Comparison of ENCODE assay signal across 8 cellular contexts in the genomic region with DNA sequence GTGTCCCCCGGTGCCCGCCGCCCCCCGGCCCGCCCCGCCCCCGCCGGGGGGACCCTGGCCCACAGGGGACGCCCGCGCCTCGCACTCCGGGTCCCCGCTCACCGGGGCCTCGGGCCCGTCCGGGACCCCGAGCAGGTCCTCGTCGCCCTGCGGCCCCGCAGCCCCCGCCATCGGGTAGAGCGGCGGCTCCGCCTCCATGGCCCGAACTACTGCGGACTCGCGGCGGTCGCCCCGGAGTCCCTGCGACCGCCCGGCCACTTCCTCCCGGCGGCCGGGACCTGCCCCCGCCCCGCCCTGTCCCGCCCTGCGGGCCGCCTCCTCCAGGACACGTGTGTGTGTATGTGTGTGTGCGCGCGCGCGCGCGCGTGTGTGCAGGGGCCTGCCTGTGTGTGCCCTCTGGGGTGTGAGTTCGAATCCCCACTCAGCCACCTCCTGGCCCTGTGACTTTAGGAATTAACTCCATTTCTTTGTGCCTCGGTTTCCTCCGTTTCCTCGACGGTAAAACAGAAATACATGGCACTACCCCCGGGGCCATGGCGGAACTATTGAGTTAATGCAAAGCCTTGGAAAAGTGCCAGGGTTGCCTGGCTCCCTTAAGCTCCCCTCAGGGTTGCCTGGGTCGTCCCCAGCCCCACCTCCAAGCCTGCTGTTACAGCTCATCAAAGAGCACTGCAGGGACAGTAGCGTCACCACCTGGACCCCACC. TPM values are rescaled to one million over a fixed set of nuclear protein-coding genes. Genes with fewer than 3 reads are reported as not detected.
DNase-seq lines count a peak whose midpoint lies in the region; ATAC-seq lines count a peak whose summit lies in the region.

A gene with protein sequence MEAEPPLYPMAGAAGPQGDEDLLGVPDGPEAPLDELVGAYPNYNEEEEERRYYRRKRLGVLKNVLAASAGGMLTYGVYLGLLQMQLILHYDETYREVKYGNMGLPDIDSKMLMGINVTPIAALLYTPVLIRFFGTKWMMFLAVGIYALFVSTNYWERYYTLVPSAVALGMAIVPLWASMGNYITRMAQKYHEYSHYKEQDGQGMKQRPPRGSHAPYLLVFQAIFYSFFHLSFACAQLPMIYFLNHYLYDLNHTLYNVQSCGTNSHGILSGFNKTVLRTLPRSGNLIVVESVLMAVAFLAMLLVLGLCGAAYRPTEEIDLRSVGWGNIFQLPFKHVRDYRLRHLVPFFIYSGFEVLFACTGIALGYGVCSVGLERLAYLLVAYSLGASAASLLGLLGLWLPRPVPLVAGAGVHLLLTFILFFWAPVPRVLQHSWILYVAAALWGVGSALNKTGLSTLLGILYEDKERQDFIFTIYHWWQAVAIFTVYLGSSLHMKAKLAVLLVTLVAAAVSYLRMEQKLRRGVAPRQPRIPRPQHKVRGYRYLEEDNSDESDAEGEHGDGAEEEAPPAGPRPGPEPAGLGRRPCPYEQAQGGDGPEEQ (minus strand): TSS at position 252 of the 705 bp plus-strand sequence. CDS start 54 bp downstream, at position 198.

- peak; percentile 77 to 84 (median 78) for DNase-seq in CD4-positive, alpha-beta memory T cell
- DNase-seq in KBM-7 (peak; percentile 84), T follicular helper cell (ENCODE audit: low read depth) (peak; percentile 53), left ventricle myocardium superior (peak; percentile 96), renal cortical epithelial cell (ENCODE audit: low read depth) (peak; percentile 55), epidermal melanocyte (ENCODE audit: insufficient read length, low spot score) (no peak)
- peak; percentile 87 for DNase-seq in activated naive CD8-positive, alpha-beta T cell treated with anti-CD3 and anti-CD28 coated beads, Interleukin-2, amount 50 U/mL, for 24 hours

- in situ Hi-C loops in KBM-7 (cut with MboI; ENCODE audit: low pct_unique_long_range_greater_than_20kb, low sequenced_read_pairs) = no loop called here

- peaks cover 11% of the 10 kb centered on the region for H3K4me1 ChIP-seq in CD4-positive, alpha-beta memory T cell (ENCODE audit: insufficient read depth, low read length)

- peaks cover 0 to 3% (median 0%) of the 10 kb centered on the region in 8 donors for H3K9me3 Mint-ChIP-seq in CD4-positive, alpha-beta memory T cell
- H3K9me3 Mint-ChIP-seq in activated naive CD8-positive, alpha-beta T cell treated with anti-CD3 and anti-CD28 coated beads, Interleukin-2, amount 50 U/mL, for 24 hours = no peaks in the 10 kb centered on the region

- no peaks in the 10 kb centered on the region for H3K36me3 ChIP-seq in CD4-positive, alpha-beta memory T cell (ENCODE audit: insufficient read depth, low read length)

- peak within 1 kb of the TSS; percentile 73 to 90 (median 88) for H3K27ac Mint-ChIP-seq in CD4-positive, alpha-beta memory T cell
- peak within 1 kb of the TSS; percentile 73 for H3K27ac Mint-ChIP-seq in activated naive CD8-positive, alpha-beta T cell treated with anti-CD3 and anti-CD28 coated beads, Interleukin-2, amount 50 U/mL, for 24 hours

- H3K4me3 Mint-ChIP-seq in CD4-positive, alpha-beta memory T cell = peak within 1 kb of the TSS; percentile 86 to 94 (median 88)
- peak within 1 kb of the TSS; percentile 78 for H3K4me3 Mint-ChIP-seq in activated naive CD8-positive, alpha-beta T cell treated with anti-CD3 and anti-CD28 coated beads, Interleukin-2, amount 50 U/mL, for 24 hours

- no peak within 1 kb of the TSS for H3K27ac ChIP-seq in CD4-positive, alpha-beta memory T cell (ENCODE audit: low read depth, low read length)

- H3K4me3 ChIP-seq in CD4-positive, alpha-beta memory T cell (ENCODE audit: low read length in 2 of 2) = peak within 1 kb of the TSS; percentile 52 to 59

- POLR2A ChIA-PET in CD4-positive, alpha-beta memory T cell (lab: Charles Lee; ENCODE audit: partially characterized antibody) = interaction anchor here (1.9 to 2.2 kb wide), 2 partner anchors 36 to 119 kb away, joined by 4 to 12 read pairs; partner anchors contain the start of gene TCIRG1

- H3K27me3 Mint-ChIP-seq in CD4-positive, alpha-beta memory T cell = no peaks in the 10 kb centered on the region
- H3K27me3 Mint-ChIP-seq in activated naive CD8-positive, alpha-beta T cell treated with anti-CD3 and anti-CD28 coated beads, Interleukin-2, amount 50 U/mL, for 24 hours = no peaks in the 10 kb centered on the region

- no peaks in the 10 kb centered on the region for H3K36me3 Mint-ChIP-seq in CD4-positive, alpha-beta memory T cell
- H3K36me3 Mint-ChIP-seq in activated naive CD8-positive, alpha-beta T cell treated with anti-CD3 and anti-CD28 coated beads, Interleukin-2, amount 50 U/mL, for 24 hours (ENCODE audit: low read depth) = no peaks in the 10 kb centered on the region

- ATAC-seq in GM19463 (IDR thresholded peaks at IDR 0.05; ENCODE audit: unreplicated experiment) (peak; percentile 66), left ventricle myocardium superior (peak; percentile 91)
- ATAC-seq in activated naive CD8-positive, alpha-beta T cell treated with anti-CD3 and anti-CD28 coated beads, Interleukin-2, amount 50 U/mL, for 24 hours = peak; percentile 93

- intact Hi-C loops in CD4-positive, alpha-beta memory T cell (cut with micrococcal nuclease) = loop anchor here (1.0 to 5.0 kb wide), 3 partner anchors 26 to 208 kb away; partner anchors contain the start of genes KMT5B and NDUFS8
- intact Hi-C loops in left ventricle myocardium superior (cut with micrococcal nuclease) = no loop called here

- CTCF ChIA-PET in CD4-positive, alpha-beta memory T cell (lab: Charles Lee; ENCODE audit: partially characterized antibody) = no interaction called here

- H3K4me1 Mint-ChIP-seq in CD4-positive, alpha-beta memory T cell = peaks cover 8 to 31% (median 15%) of the 10 kb centered on the region in 4 donors
- H3K4me1 Mint-ChIP-seq in activated naive CD8-positive, alpha-beta T cell treated with anti-CD3 and anti-CD28 coated beads, Interleukin-2, amount 50 U/mL, for 24 hours = peaks cover 23% of the 10 kb centered on the region

- no peaks in the 10 kb centered on the region for H3K9me3 ChIP-seq in CD4-positive, alpha-beta memory T cell (ENCODE audit: control insufficient read depth in 1 of 2, low read length in 2 of 2)

- no peaks in the 10 kb centered on the region for H3K27me3 ChIP-seq in CD4-positive, alpha-beta memory T cell (ENCODE audit: insufficient read depth, low read length)

RNA-seq across cellular contexts. Expression of the gene that starts here (rescaled TPM):
- total RNA-seq in CD4-positive, alpha-beta memory T cell = 10 to 100 TPM; 22.4 to 26.8 TPM
- 10 to 100 TPM; 25.1 to 27.1 TPM for polyA plus RNA-seq in CD4-positive, alpha-beta memory T cell
- total RNA-seq in left ventricle myocardium superior = 7.6 TPM
- 43.6 and 59.3 TPM in 2 replicates for total RNA-seq in renal cortical epithelial cell
